Comparison of ENCODE assay signal across 8 cellular contexts in the genomic region with DNA sequence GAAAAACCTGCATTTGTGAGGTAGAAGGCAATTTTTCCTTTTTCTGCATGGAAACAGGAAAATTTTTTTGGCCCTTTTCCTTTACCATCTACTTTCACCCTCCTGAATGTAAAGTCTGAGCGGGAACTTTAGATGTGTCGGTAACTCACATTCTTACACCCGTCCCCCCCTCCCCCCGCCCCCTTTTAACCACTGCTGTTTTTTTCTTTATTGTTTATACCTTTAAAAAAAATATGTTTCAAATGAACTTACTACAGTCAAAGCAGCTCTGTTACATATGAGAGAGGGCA. TPM values are rescaled to one million over a fixed set of nuclear protein-coding genes. Genes with fewer than 3 reads are reported as not detected.
DNase-seq lines count a peak whose midpoint lies in the region; ATAC-seq, FAIRE-seq and TF ChIP-seq lines count a peak whose summit lies in the region.

No MANE protein-coding gene starts in this region.

- no peaks in the 10 kb centered on the region for H3K36me3 ChIP-seq in CD8-positive, alpha-beta T cell (ENCODE audit: insufficient read depth, low read length)
- H3K36me3 ChIP-seq in endothelial cell of umbilical vein (ENCODE audit: control insufficient read depth in 2 of 2, extremely low read depth in 1 of 2, insufficient read depth in 2 of 2, low read length in 2 of 2) (no peaks in the 10 kb centered on the region), ovary (no peaks in the 10 kb centered on the region)

- POLR2A ChIA-PET in CD8-positive, alpha-beta T cell (lab: Charles Lee): interaction anchor here (1.4 kb wide), 1 partner anchor 181 kb away, joined by 4 read pairs; no protein-coding TSS in a partner anchor
- POLR2A ChIA-PET in endothelial cell of umbilical vein (lab: Charles Lee): interaction anchor here (0.6 to 5.2 kb wide), 15 partner anchors 11 to 354 kb away, joined by 3 to 22 read pairs (median 8); no protein-coding TSS in a partner anchor

- no peak for TF ChIP-seq CTCF in CD8-positive, alpha-beta T cell (IDR thresholded peaks at IDR 0.05)
- TF ChIP-seq CTCF in NB4 (IDR thresholded peaks at IDR 0.05; ENCODE audit: low read depth, low read length) (no peak), endothelial cell of umbilical vein (IDR thresholded peaks at IDR 0.05; ENCODE audit: extremely low read depth in 1 of 2, insufficient read depth in 1 of 2, low read depth in 1 of 2, low read length in 2 of 2) (no peak), ovary (IDR thresholded peaks at IDR 0.05) (no peak), GM10266 (IDR thresholded peaks at IDR 0.05; ENCODE audit: control insufficient read depth, insufficient read depth, low read depth, missing control alignments) (no peak)

- DNase-seq in CD8-positive, alpha-beta T cell: no peak
- DNase-seq in NB4 (ENCODE audit: low read depth) (no peak), endothelial cell of umbilical vein (ENCODE audit: low read depth, low spot score) (no peak), ovary (no peak), HTR-8/SVneo (ENCODE audit: insufficient read length, low spot score) (no peak), GM10266 (ENCODE audit: extremely low spot score) (no peak), NK-92 (lab: John Stamatoyannopoulos, UW; ENCODE audit: unreplicated experiment) (no peak), GM03348 (ENCODE audit: low spot score) (no peak)

- H3K4me1 ChIP-seq in CD8-positive, alpha-beta T cell (ENCODE audit: insufficient read depth, low read length): peaks cover 42% of the 10 kb centered on the region
- peaks cover 29% of the 10 kb centered on the region for H3K4me1 ChIP-seq in endothelial cell of umbilical vein (ENCODE audit: control insufficient read depth, extremely low read depth, insufficient read depth, low read length)
- peaks cover 8% of the 10 kb centered on the region for H3K4me1 ChIP-seq in ovary (ENCODE audit: insufficient read depth)

- peaks cover 64% of the 10 kb centered on the region for H3K27me3 Mint-ChIP-seq in CD8-positive, alpha-beta T cell (ENCODE audit: low read depth)

- no peaks in the 10 kb centered on the region for H4K20me1 ChIP-seq in endothelial cell of umbilical vein (replicated peaks; ENCODE audit: control insufficient read depth, extremely low read depth, insufficient read depth, low read length)

- H3K9me3 Mint-ChIP-seq in CD8-positive, alpha-beta T cell: no peaks in the 10 kb centered on the region

- H3K4me2 ChIP-seq in endothelial cell of umbilical vein (ENCODE audit: insufficient read depth, low read length): peak overlapping the region; percentile 29

- peaks cover 40% of the 10 kb centered on the region for H3K27me3 ChIP-seq in CD8-positive, alpha-beta T cell (ENCODE audit: insufficient read depth, low read length)
- H3K27me3 ChIP-seq in endothelial cell of umbilical vein (ENCODE audit: control insufficient read depth in 2 of 2, insufficient read depth in 2 of 2, low read length in 2 of 2): no peaks in the 10 kb centered on the region
- no peaks in the 10 kb centered on the region for H3K27me3 ChIP-seq in ovary

- H3K4me1 Mint-ChIP-seq in CD8-positive, alpha-beta T cell (ENCODE audit: low read depth): peaks cover 52% of the 10 kb centered on the region

- no peak overlapping the region for H3K27ac Mint-ChIP-seq in CD8-positive, alpha-beta T cell

- H3K9ac ChIP-seq in endothelial cell of umbilical vein (replicated peaks; ENCODE audit: extremely low read depth, insufficient read depth, low read length): peak overlapping the region; percentile 91

- H3K79me2 ChIP-seq in endothelial cell of umbilical vein (ENCODE audit: control insufficient read depth, insufficient read depth, low read length): peaks cover 2% of the 10 kb centered on the region

- H3K9me3 ChIP-seq in CD8-positive, alpha-beta T cell (ENCODE audit: low read length): no peaks in the 10 kb centered on the region
- H3K9me3 ChIP-seq in endothelial cell of umbilical vein (replicated peaks; ENCODE audit: control insufficient read depth, insufficient read depth, low read length): no peaks in the 10 kb centered on the region
- no peaks in the 10 kb centered on the region for H3K9me3 ChIP-seq in ovary

- peak overlapping the region; percentile 52 for H3K4me3 ChIP-seq in CD8-positive, alpha-beta T cell (ENCODE audit: low read depth, low read length)
- H3K4me3 ChIP-seq in NB4 (ENCODE audit: low read depth, low read length) (peak overlapping the region; percentile 72), endothelial cell of umbilical vein (replicated peaks in 1 of 3; ENCODE audit: insufficient read depth in 1 of 3, low read depth in 1 of 3, low read length in 3 of 3) (peak overlapping the region in 2 of 3 experiments; percentile 13 to 51), ovary (peak overlapping the region; percentile 52)

- dilution Hi-C loops in endothelial cell of umbilical vein (cut with MboI; ENCODE audit: extremely low pct_ligation_motif_present, low sequenced_read_pairs): no loop called here

- TF ChIP-seq POLR2A in NB4 (IDR thresholded peaks at IDR 0.05; ENCODE audit: extremely low read depth, insufficient read length) (no peak), endothelial cell of umbilical vein (IDR thresholded peaks at IDR 0.05; ENCODE audit: low read depth, low read length) (no peak), ovary (IDR thresholded peaks at IDR 0.05) (no peak)

- intact Hi-C loops in CD8-positive, alpha-beta T cell (cut with DNase I, micrococcal nuclease): loop anchor here (2.0 to 10.0 kb wide), 6 partner anchors 179 to 543 kb away; a partner anchor contains a TSS
- intact Hi-C loops in endothelial cell of umbilical vein (cut with micrococcal nuclease): loop anchor here (1.0 to 5.0 kb wide), 7 partner anchors 64 to 283 kb away; no protein-coding TSS in a partner anchor
- intact Hi-C loops in ovary (cut with DNase I): loop anchor here (2.0 to 10.0 kb wide), 9 partner anchors 61 to 353 kb away; no protein-coding TSS in a partner anchor

- ATAC-seq in CD8-positive, alpha-beta T cell: no peak

- peaks cover 2% of the 10 kb centered on the region for H3K36me3 Mint-ChIP-seq in CD8-positive, alpha-beta T cell

- CTCF ChIA-PET in CD8-positive, alpha-beta T cell (lab: Charles Lee): interaction anchor here (0.6 kb wide), 1 partner anchor 472 kb away, joined by 3 read pairs; no protein-coding TSS in a partner anchor
- CTCF ChIA-PET in endothelial cell of umbilical vein (lab: Charles Lee): interaction anchor here (0.8 to 11.1 kb wide), 10 partner anchors 46 to 470 kb away, joined by 3 to 338 read pairs (median 42); no protein-coding TSS in a partner anchor

- no peaks in the 10 kb centered on the region for H3K9me1 ChIP-seq in endothelial cell of umbilical vein (replicated peaks; ENCODE audit: control insufficient read depth, extremely low read depth, insufficient read depth, low read length)

- no TSS peak for BruUV-seq in endothelial cell of umbilical vein (replicated peaks; lab: Mats Ljungman, UMichigan)

- H3K27ac ChIP-seq in CD8-positive, alpha-beta T cell (ENCODE audit: low read depth, low read length): no peak overlapping the region
- H3K27ac ChIP-seq in endothelial cell of umbilical vein (ENCODE audit: insufficient read depth, low read depth, low read length): peak overlapping the region; percentile 96
- H3K27ac ChIP-seq in ovary: peak overlapping the region; percentile 86 to 96

- WGBS in ovary, 3 donors: 1 to 4% (median 1%) methylated on average over 4 of the region's 4 CpGs

- no peak for TF ChIP-seq EP300 in ovary (IDR thresholded peaks at IDR 0.05)

- FAIRE-seq in endothelial cell of umbilical vein (lab: Jason Lieb, UNC) (no peak), HTR-8/SVneo (lab: Jason Lieb, UNC) (no peak)

- no peak overlapping the region for H2AFZ ChIP-seq in endothelial cell of umbilical vein (ENCODE audit: low read depth, low read length)

- H3K4me3 Mint-ChIP-seq in CD8-positive, alpha-beta T cell: peak overlapping the region; percentile 86

TF ChIP-seq in endothelial cell of umbilical vein, 7 proteins besides CTCF, POLR2A, EP300 and RAD21:
- TF ChIP-seq POLR2AphosphoS5 (IDR thresholded peaks at IDR 0.05; ENCODE audit: insufficient read depth, low read depth, low read length): no peak
- TF ChIP-seq MYC (IDR thresholded peaks at IDR 0.05; ENCODE audit: low read depth, low read length): no peak
- TF ChIP-seq, protein P1, sequence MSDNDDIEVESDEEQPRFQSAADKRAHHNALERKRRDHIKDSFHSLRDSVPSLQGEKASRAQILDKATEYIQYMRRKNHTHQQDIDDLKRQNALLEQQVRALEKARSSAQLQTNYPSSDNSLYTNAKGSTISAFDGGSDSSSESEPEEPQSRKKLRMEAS (IDR thresholded peaks at IDR 0.05; ENCODE audit: insufficient read depth, insufficient read length): no peak
- no peak for TF ChIP-seq GATA2 (IDR thresholded peaks at IDR 0.05; ENCODE audit: insufficient read depth, insufficient read length, low read depth, low read length)
- no peak for TF ChIP-seq FOS (IDR thresholded peaks at IDR 0.05; ENCODE audit: borderline replicate concordance, insufficient read depth, low read length)
- no peak for TF ChIP-seq EZH2 (IDR thresholded peaks at IDR 0.05; ENCODE audit: borderline replicate concordance, low read depth, low read length, severe bottlenecking)
- TF ChIP-seq JUN (IDR thresholded peaks at IDR 0.05; ENCODE audit: borderline replicate concordance, insufficient read depth, insufficient read length, low read depth): no peak

RNA-seq across cellular contexts. Expression of a gene that starts 0.5 kb away (rescaled TPM):
- total RNA-seq in CD8-positive, alpha-beta T cell: 1 to 10 TPM in 1 of 2 experiments, under 1 TPM in 1; 0.92 to 1.1 TPM
- total RNA-seq in endothelial cell of umbilical vein (42.0 and 60.5 TPM in 2 replicates), ovary (100 to 1,000 TPM in 1 of 7 donors, 10 to 100 TPM in 6; 16.7 to 116 (median 41.3) TPM)
- polyA plus RNA-seq in endothelial cell of umbilical vein (107 and 210 TPM in 2 replicates), ovary (10 to 100 TPM; 18.5 to 35.0 TPM)
- 174 and 181 TPM in 2 replicates for polyA plus RNA-seq in endothelial cell of umbilical vein (2011; cell fraction: cytosol; rRNA removed)
- 490 and 585 TPM in 2 replicates for polyA plus RNA-seq in endothelial cell of umbilical vein (2011; cell fraction: nucleus; rRNA removed)
- 113 and 202 TPM in 2 replicates for polyA plus RNA-seq in endothelial cell of umbilical vein (2012)
- 33.7 and 77.6 TPM in 2 replicates for polyA minus RNA-seq in endothelial cell of umbilical vein
- polyA minus RNA-seq in endothelial cell of umbilical vein (2011; cell fraction: cytosol; rRNA and poly(A)+ RNA removed): 16.0 TPM
- polyA minus RNA-seq in endothelial cell of umbilical vein (2011; cell fraction: nucleus; rRNA and poly(A)+ RNA removed): 291 and 514 TPM in 2 replicates

Comparison
In these comparisons a context has a peak if more than half of its experiments do, and no peak if none do; other contexts are left out.
1. RNA of a gene that starts 0.5 kb away (total RNA-seq): 42.0 to 60.5 TPM in endothelial cell of umbilical vein and 16.7 to 116 TPM in ovary; 0.92 to 1.1 TPM in CD8-positive, alpha-beta T cell; every median in the first group is over 4 times any median in the second.
2. Peak in every context shown above with its lines, with median percentiles within 50 percentile points of each other: H3K4me3 ChIP-seq.